9 cellular contexts compared by ENCODE assay signal in genomic region chr12:59113831-59114273, GRCh38.
DNase-seq lines count a peak whose midpoint lies in the region; ATAC-seq, FAIRE-seq and TF ChIP-seq lines count a peak whose summit lies in the region.
"Had no signal": no experiment of that assay in that cellular context is flagged by ENCODE, and none has a peak within 500 bp of the region (broad histone marks: within the 10 kb centered on the region; RNA-seq: fewer than 3 reads in every experiment).

No MANE protein-coding gene starts in this region.

- no peaks in the 10 kb centered on the region for H3K9me3 ChIP-seq in MG63
- H3K9me3 ChIP-seq in kidney (ENCODE audit: control insufficient read depth in 1 of 2, low read length in 2 of 2), result no peaks in the 10 kb centered on the region

- no peak overlapping the region for H3K9ac ChIP-seq in kidney (ENCODE audit: low read length in 2 of 2)

- peak; percentile 20 to 72 for ATAC-seq in activated naive CD4-positive, alpha-beta T cell treated with anti-CD3 and anti-CD28 coated beads, Interleukin-2, amount 50 U/mL, for 72 hours

- H3K4me1 Mint-ChIP-seq in HFFc6 (ENCODE audit: low read depth), result peaks cover 21% of the 10 kb centered on the region
- H3K4me1 Mint-ChIP-seq: naive B cell had no signal

- in situ Hi-C loops in T47D (cut with HindIII; ENCODE audit: low pct_unique_long_range_greater_than_20kb, low sequenced_read_pairs), result no loop called here

- no peak overlapping the region for H3K27ac Mint-ChIP-seq in activated naive CD4-positive, alpha-beta T cell treated with anti-CD3 and anti-CD28 coated beads, Interleukin-2, amount 50 U/mL, for 72 hours
- no peak overlapping the region for H3K27ac Mint-ChIP-seq in HFFc6
- H3K27ac Mint-ChIP-seq: naive B cell had no signal

- peak; percentile 17 for FAIRE-seq in kidney (lab: Jason Lieb, UNC)

- H3K27me3 ChIP-seq in MG63, result no peaks in the 10 kb centered on the region

- TF ChIP-seq CTCF in HFFc6 (IDR thresholded peaks at IDR 0.05), result peak; percentile 93
- peak; percentile 83 for TF ChIP-seq CTCF in kidney (IDR thresholded peaks at IDR 0.05; ENCODE audit: borderline replicate concordance, extremely low read depth, insufficient read depth)

- H3K4me1 ChIP-seq in kidney (ENCODE audit: control insufficient read depth in 1 of 2, insufficient read depth in 1 of 2, low read depth in 1 of 2, low read length in 2 of 2), result no peaks in the 10 kb centered on the region

- H3K36me3 Mint-ChIP-seq in activated naive CD4-positive, alpha-beta T cell treated with anti-CD3 and anti-CD28 coated beads, Interleukin-2, amount 50 U/mL, for 72 hours, result no peaks in the 10 kb centered on the region
- no peaks in the 10 kb centered on the region for H3K36me3 Mint-ChIP-seq in HFFc6 (ENCODE audit: low read depth)
- H3K36me3 Mint-ChIP-seq: naive B cell had no signal

- H3K4me3 Mint-ChIP-seq in HFFc6, result no peak overlapping the region
- H3K4me3 Mint-ChIP-seq: naive B cell had no signal

- no peak overlapping the region for H3K4me3 ChIP-seq in MG63
- no peak overlapping the region for H3K4me3 ChIP-seq in kidney (ENCODE audit: low read length in 2 of 2)

- peaks cover 0 to 6% of the 10 kb centered on the region in 2 donors for H3K9me3 Mint-ChIP-seq in activated naive CD4-positive, alpha-beta T cell treated with anti-CD3 and anti-CD28 coated beads, Interleukin-2, amount 50 U/mL, for 72 hours
- no peaks in the 10 kb centered on the region for H3K9me3 Mint-ChIP-seq in HFFc6

- no peak overlapping the region for H3K27ac ChIP-seq in kidney (ENCODE audit: low read depth in 2 of 2, low read length in 2 of 2)

- H3K27me3 Mint-ChIP-seq in HFFc6 (ENCODE audit: insufficient read depth), result peaks cover 2% of the 10 kb centered on the region; the same call in 1 of the 2 replicates

- H3K36me3 ChIP-seq in MG63 (no peaks in the 10 kb centered on the region), kidney (ENCODE audit: control insufficient read depth in 1 of 2, insufficient read depth in 2 of 2, low read length in 2 of 2) (no peaks in the 10 kb centered on the region)

- intact Hi-C loops in kidney (cut with DNase I), result no loop called here

- DNase-seq in activated naive CD4-positive, alpha-beta T cell treated with anti-CD3 and anti-CD28 coated beads, Interleukin-2, amount 50 U/mL, for 72 hours (ENCODE audit: low spot score in 2 of 2), result peak in 1 of 2 donors; percentile 70
- DNase-seq in activated naive CD4-positive, alpha-beta T cell treated with anti-CD3 and anti-CD28 coated beads, Interleukin-2, amount 50 U/mL, for 16 hours, result no peak
- DNase-seq in HFFc6 (peak; percentile 66), MG63 (peak; percentile 67), RKO (ENCODE audit: low spot score) (peak; percentile 78), T47D (ENCODE audit: low read depth in 1 of 2, low spot score in 1 of 2) (peak; percentile 52 to 92), kidney (peak; percentile 75)
- DNase-seq in stimulated activated CD4-positive, alpha-beta T cell treated with anti-CD3 and anti-CD28 coated beads, Interleukin-4, amount 100 ng/mL, for 1 hour, result peak; percentile 13
- DNase-seq: naive B cell had no signal
